In genomic region chr17:48457080-48457836, GRCh38 we compare ENCODE assay signal across 8 cellular contexts. TPM values are rescaled to one million over a fixed set of nuclear protein-coding genes. Genes with fewer than 3 reads are reported as not detected.
A peak's percentile ranks its signal among the peaks of the same experiment; 100 is the strongest.
DNase-seq lines count a peak whose midpoint lies in the region; ATAC-seq lines count a peak whose summit lies in the region.

No MANE protein-coding gene starts in this region.

- no peak overlapping the region for H4K8ac ChIP-seq in mesenchymal stem cell (ENCODE audit: low read length)

- H2AFZ ChIP-seq in mesenchymal stem cell (ENCODE audit: low read depth, low read length), result no peak overlapping the region

- H3K4me3 ChIP-seq in ectodermal cell (ENCODE audit: insufficient read depth, low read depth, low read length) (peak overlapping the region; percentile 18), mesenchymal stem cell (ENCODE audit: insufficient read depth in 1 of 2, low read depth in 1 of 2, low read length in 2 of 2) (peak overlapping the region in 1 of 2 experiments; percentile 52)

- peak; percentile 69 for ATAC-seq in HG02642 (IDR thresholded peaks at IDR 0.05; ENCODE audit: poor library complexity, unreplicated experiment)

- H3K36me3 ChIP-seq in ectodermal cell (ENCODE audit: control insufficient read depth, insufficient read depth, low read length), result no peaks in the 10 kb centered on the region
- H3K36me3 ChIP-seq in mesenchymal stem cell (ENCODE audit: control insufficient read depth in 1 of 2, insufficient read depth in 2 of 2, low read depth in 1 of 2, low read length in 2 of 2), result no peaks in the 10 kb centered on the region

- H3K9ac ChIP-seq in mesenchymal stem cell (ENCODE audit: low read length), result no peak overlapping the region

- no peak overlapping the region for H2AK5ac ChIP-seq in mesenchymal stem cell (ENCODE audit: low read length, severe bottlenecking)

- H3K4me2 ChIP-seq in mesenchymal stem cell (ENCODE audit: low read length, poor library complexity, severe bottlenecking), result peak overlapping the region; percentile 76

- no peak overlapping the region for H3K14ac ChIP-seq in mesenchymal stem cell (ENCODE audit: low read length in 2 of 2)

- H3K4ac ChIP-seq in mesenchymal stem cell (ENCODE audit: low read depth in 1 of 2, low read length in 2 of 2), result no peak overlapping the region

- no peak overlapping the region for H3K18ac ChIP-seq in mesenchymal stem cell (ENCODE audit: low read depth in 1 of 2, low read length in 2 of 2)

- no peaks in the 10 kb centered on the region for H3K79me1 ChIP-seq in mesenchymal stem cell (replicated peaks; ENCODE audit: low read length, poor library complexity, severe bottlenecking)

- H4K91ac ChIP-seq in mesenchymal stem cell (ENCODE audit: low read length), result no peak overlapping the region

- H3K27me3 ChIP-seq in ectodermal cell (ENCODE audit: control insufficient read depth, insufficient read depth, low read length, poor library complexity, severe bottlenecking), result peaks cover 30% of the 10 kb centered on the region
- peaks cover 0 to 18% of the 10 kb centered on the region in 2 experiments for H3K27me3 ChIP-seq in mesenchymal stem cell (ENCODE audit: control insufficient read depth in 1 of 2, insufficient read depth in 1 of 2, low read length in 2 of 2)

- H3K9me3 ChIP-seq in ectodermal cell (ENCODE audit: control insufficient read depth, low read length) (no peaks in the 10 kb centered on the region), mesenchymal stem cell (ENCODE audit: control insufficient read depth, low read length) (no peaks in the 10 kb centered on the region)

- H2BK120ac ChIP-seq in mesenchymal stem cell (ENCODE audit: low read depth, low read length), result no peak overlapping the region

- H2BK12ac ChIP-seq in mesenchymal stem cell (ENCODE audit: low read length in 2 of 2), result no peak overlapping the region

- DNase-seq in DMS53 (lab: John Stamatoyannopoulos, UW), result peak; percentile 87
- peak; percentile 36 to 84 for DNase-seq in NCI-H526 (lab: John Stamatoyannopoulos, UW)
- peak; percentile 75 for DNase-seq in activated CD4-positive, alpha-beta T cell treated with anti-CD3 and anti-CD28 coated beads, Interleukin-2, amount 50 U/mL, for 1 hour
- DNase-seq in mesenchymal stem cell, result peak; percentile 72
- DNase-seq in stimulated activated CD8-positive, alpha-beta memory T cell treated with anti-CD3 and anti-CD28 coated beads, Interleukin-2, amount 100 ng/mL, for 48 hours (ENCODE audit: low read depth in 2 of 2), result peak; percentile 42 to 57
- no peak for DNase-seq in occipital lobe (lab: John Stamatoyannopoulos, UW)

- no peak overlapping the region for H2BK5ac ChIP-seq in mesenchymal stem cell (ENCODE audit: low read depth, low read length, poor library complexity, severe bottlenecking)

- H2BK15ac ChIP-seq in mesenchymal stem cell (ENCODE audit: low read depth, poor library complexity, severe bottlenecking), result no peak overlapping the region

- H3K4me1 ChIP-seq in ectodermal cell (ENCODE audit: control insufficient read depth, insufficient read depth, low read length), result peaks cover 5% of the 10 kb centered on the region
- peaks cover 4% of the 10 kb centered on the region for H3K4me1 ChIP-seq in mesenchymal stem cell (ENCODE audit: control insufficient read depth, insufficient read depth, low read depth, low read length)

- no peak overlapping the region for H3K27ac ChIP-seq in ectodermal cell (ENCODE audit: insufficient read depth, low read depth, low read length, poor library complexity, severe bottlenecking)
- H3K27ac ChIP-seq in mesenchymal stem cell (ENCODE audit: low read length, poor library complexity, severe bottlenecking), result no peak overlapping the region

- no peak overlapping the region for H3K23ac ChIP-seq in mesenchymal stem cell (ENCODE audit: low read length in 2 of 2)

- WGBS in ectodermal cell, 2 experiments, result 18 to 19% methylated on average over 22 of the region's 22 CpGs
- 17% methylated on average over 21 of the region's 22 CpGs for WGBS in mesenchymal stem cell

RNA-seq across cellular contexts. Expression of gene SKAP1, which starts 27.2 kb away (rescaled TPM):
- polyA plus RNA-seq in ectodermal cell (2013, experiment 1 of 4), result 0.57 TPM
- 0.52 TPM for polyA plus RNA-seq in ectodermal cell (2013, experiment 2 of 4)
- not detected for polyA plus RNA-seq in ectodermal cell (2013, experiment 3 of 4)
- 0.24 TPM for polyA plus RNA-seq in ectodermal cell (2013, experiment 4 of 4)
- 0.11 TPM for polyA plus RNA-seq in mesenchymal stem cell (2013, experiment 1 of 2)
- 0.16 TPM for polyA plus RNA-seq in mesenchymal stem cell (2013, experiment 2 of 2)
- total RNA-seq in occipital lobe, result 0.62 TPM
